In the genomic region with DNA sequence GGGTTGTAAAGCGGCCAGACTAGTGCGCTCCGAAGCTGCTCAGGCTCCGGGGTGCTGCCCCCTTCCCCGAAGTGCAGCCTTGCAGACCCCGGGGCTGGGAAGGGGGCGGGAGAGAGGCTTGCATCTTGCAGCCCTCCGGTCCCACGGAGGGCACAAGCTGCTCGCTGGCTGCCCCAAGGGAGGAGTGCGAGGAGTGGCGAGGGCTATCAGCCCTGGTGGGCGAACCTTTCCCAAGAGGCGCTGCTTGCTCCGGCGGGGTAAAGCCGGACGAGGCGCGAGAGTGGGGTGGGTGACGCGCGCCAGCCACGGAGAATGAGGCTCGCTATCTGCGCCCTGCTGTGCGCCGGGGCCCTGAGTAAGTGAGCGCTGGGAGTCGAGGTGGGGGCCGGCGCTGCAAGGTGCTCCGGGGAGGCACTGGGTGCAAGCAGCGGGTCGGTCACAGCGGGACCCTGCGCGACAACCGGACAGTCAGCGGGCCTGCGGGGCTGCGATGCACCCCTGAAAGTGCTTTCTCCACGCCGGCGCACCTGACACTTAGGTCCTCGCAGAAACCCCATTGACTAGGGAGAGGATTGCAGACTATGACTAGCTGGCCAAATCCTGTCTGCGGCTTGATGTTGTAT, we compare ENCODE assay signal across 14 cellular contexts. TPM values are rescaled to one million over a fixed set of nuclear protein-coding genes. Genes with fewer than 3 reads are reported as not detected.
DNase-seq lines count a peak whose midpoint lies in the region; TF ChIP-seq lines count a peak whose summit lies in the region.
"Had no signal": no experiment of that assay in that cellular context is flagged by ENCODE, and none has a peak within 500 bp of the region (broad histone marks: within the 10 kb centered on the region; RNA-seq: fewer than 3 reads in every experiment).

No MANE protein-coding gene starts in this region.

- H3K9me3 Mint-ChIP-seq in progenitor cell of endocrine pancreas (ENCODE audit: low read depth), result no peaks in the 10 kb centered on the region

- H3K27me3 Mint-ChIP-seq in progenitor cell of endocrine pancreas, result no peaks in the 10 kb centered on the region

- TF ChIP-seq POLR2A in prostate gland (IDR thresholded peaks at IDR 0.05), result no peak

- no CpG with 5 or more reads among the region's 47 CpGs for WGBS in iPS DF 6.9 (ENCODE audit: insufficient coverage, insufficient read length)
- 4% methylated on average over 38 of the region's 47 CpGs for WGBS in prostate gland

- H3K4me3 ChIP-seq in iPS DF 6.9 (ENCODE audit: low read length), result peak overlapping the region; percentile 44; the same call in 1 of the 2 replicates
- H3K4me3 ChIP-seq in prostate gland, result no peak overlapping the region
- H3K4me3 ChIP-seq: HAP-1, lower lobe of right lung, tibial nerve had no signal

- peak; percentile 15 for DNase-seq in NCI-H146 (lab: John Stamatoyannopoulos, UW)
- no peak for DNase-seq in NCI-H146 treated with DMSO at 0.1 percent for 48 hours (lab: John Stamatoyannopoulos, UW; ENCODE audit: unreplicated experiment)
- peak; percentile 1 for DNase-seq in NCI-H69 (lab: John Stamatoyannopoulos, UW)
- DNase-seq in iPS DF 6.9 (ENCODE audit: low read depth, low spot score), result no peak
- DNase-seq in progenitor cell of endocrine pancreas (ENCODE audit: low spot score, unreplicated experiment), result no peak
- no peak for DNase-seq in prostate gland (ENCODE audit: low spot score)
- no peak for DNase-seq in putamen (ENCODE audit: low spot score)
- DNase-seq in cerebellum (ENCODE audit: low spot score), result no peak
- DNase-seq: 8988T; activated CD4-positive, alpha-beta T cell treated with anti-CD3 and anti-CD28 coated beads, Interleukin-2, amount 50 U/mL, for 1 hour; lower lobe of right lung; NCI-H187 had no signal

- no peaks in the 10 kb centered on the region; the same call in 1 of the 2 replicates for H3K4me1 ChIP-seq in iPS DF 6.9 (ENCODE audit: control insufficient read depth, insufficient read depth, low read length)
- H3K4me1 ChIP-seq in prostate gland (replicated peaks), result no peaks in the 10 kb centered on the region
- H3K4me1 ChIP-seq: HAP-1, lower lobe of right lung had no signal

- H3K4me1 Mint-ChIP-seq in progenitor cell of endocrine pancreas (ENCODE audit: low read depth), result peaks cover 43% of the 10 kb centered on the region

- no peak overlapping the region for H3K27ac Mint-ChIP-seq in progenitor cell of endocrine pancreas

- peak; percentile 16 for TF ChIP-seq CTCF in progenitor cell of endocrine pancreas (IDR thresholded peaks at IDR 0.05; ENCODE audit: unreplicated experiment)
- TF ChIP-seq CTCF in prostate gland (IDR thresholded peaks at IDR 0.05), result no peak

- H3K36me3 ChIP-seq in iPS DF 6.9 (ENCODE audit: control insufficient read depth, insufficient read depth, low read length), result no peaks in the 10 kb centered on the region
- no peaks in the 10 kb centered on the region for H3K36me3 ChIP-seq in prostate gland
- H3K36me3 ChIP-seq: HAP-1, lower lobe of right lung, tibial nerve had no signal

- intact Hi-C loops in prostate gland (cut with DNase I), result no loop called here

- H3K9me3 ChIP-seq in iPS DF 6.9 (ENCODE audit: control insufficient read depth, insufficient read depth, low read length) (no peaks in the 10 kb centered on the region), prostate gland (no peaks in the 10 kb centered on the region)
- H3K9me3 ChIP-seq: HAP-1, lower lobe of right lung had no signal

- peak overlapping the region; percentile 66 for H3K4me3 Mint-ChIP-seq in progenitor cell of endocrine pancreas (ENCODE audit: low read depth)

- H3K36me3 Mint-ChIP-seq in progenitor cell of endocrine pancreas (ENCODE audit: insufficient read depth), result no peaks in the 10 kb centered on the region

- H3K27me3 ChIP-seq in iPS DF 6.9 (ENCODE audit: control insufficient read depth, insufficient read depth, low read length) (peaks cover 12% of the 10 kb centered on the region), prostate gland (replicated peaks; ENCODE audit: insufficient read depth) (peaks cover 8% of the 10 kb centered on the region)

- H3K27ac ChIP-seq in iPS DF 6.9 (ENCODE audit: low read length), result no peak overlapping the region
- no peak overlapping the region for H3K27ac ChIP-seq in prostate gland
- H3K27ac ChIP-seq: lower lobe of right lung, tibial nerve had no signal

RNA-seq across cellular contexts. Expression of gene TOPBP1, which starts 12.7 kb away (rescaled TPM):
- total RNA-seq in progenitor cell of endocrine pancreas (51.8 and 56.9 TPM in 2 replicates), prostate gland (10 to 100 TPM; 15.6 to 25.3 TPM), cerebellum (62.0 TPM)

Comparison
In these comparisons a context has a peak if more than half of its experiments do, and no peak if none do; other contexts are left out.
1. DNase-seq: peak in NCI-H146 (single experiment) and NCI-H69 (single experiment); none in NCI-H146 treated with DMSO at 0.1 percent for 48 hours (single experiment), iPS DF 6.9 (single experiment), progenitor cell of endocrine pancreas (single experiment), prostate gland (single experiment), putamen (single experiment) and cerebellum (single experiment).